Comparison of ENCODE assay signal across 8 cellular contexts in the genomic region with DNA sequence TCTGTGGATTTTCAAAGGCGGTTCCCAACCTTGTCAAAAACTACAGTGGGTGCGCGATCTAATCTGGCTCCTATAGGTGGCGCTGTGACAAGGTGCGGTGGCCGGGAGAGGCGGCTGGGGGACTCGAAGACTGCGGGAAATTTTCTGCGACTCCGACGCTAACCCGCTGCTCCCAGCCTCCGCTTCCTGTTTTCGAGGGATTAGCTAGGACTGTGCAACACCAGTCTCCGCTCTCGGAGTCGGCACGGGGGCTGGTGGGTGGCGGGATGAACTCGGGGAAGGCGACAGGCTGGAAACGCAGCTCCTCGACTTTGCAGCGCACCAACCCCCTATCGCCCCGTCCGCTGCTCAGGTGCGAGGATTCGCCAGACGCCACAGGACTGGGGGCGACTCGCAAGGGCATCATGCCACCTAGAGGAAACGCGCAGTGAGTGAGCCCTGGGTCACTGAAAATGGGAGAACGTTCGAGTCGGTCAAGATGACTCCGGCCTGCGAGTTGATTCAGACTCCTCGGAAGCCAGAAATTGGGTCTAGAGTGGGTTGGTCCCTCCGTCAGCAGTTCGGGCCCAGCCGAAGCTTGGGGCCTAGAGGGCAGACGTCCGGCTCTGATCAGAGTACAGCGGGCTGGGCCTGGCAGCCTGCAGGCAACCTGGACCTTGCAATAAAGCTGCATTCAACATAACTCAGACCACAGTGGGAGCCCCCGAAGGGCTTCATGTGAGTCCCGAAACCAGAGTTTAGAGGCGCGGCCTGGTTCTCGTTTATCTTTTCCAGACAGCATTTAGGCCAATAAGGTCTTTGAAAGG. TPM values are rescaled to one million over a fixed set of nuclear protein-coding genes. Genes with fewer than 3 reads are reported as not detected.
A peak's percentile ranks its signal among the peaks of the same experiment; 100 is the strongest.
DNase-seq lines count a peak whose midpoint lies in the region; ATAC-seq and TF ChIP-seq lines count a peak whose summit lies in the region.

No MANE protein-coding gene starts in this region.

- 53% methylated on average over 46 of the region's 52 CpGs for WGBS in prostate gland

- H3K4me3 Mint-ChIP-seq in activated CD4-positive, alpha-beta T cell treated with anti-CD3 and anti-CD28 coated beads, Interleukin-2, amount 10 ng/mL, durations not matched to agents 24 days and 14 days = no peak overlapping the region

- intact Hi-C loops in activated CD4-positive, alpha-beta T cell treated with anti-CD3 and anti-CD28 coated beads, Interleukin-2, amount 10 ng/mL, durations not matched to agents 24 days and 14 days (cut with micrococcal nuclease) = loop anchor here (2.0 to 5.0 kb wide), 3 partner anchors 135 to 1556 kb away; partner anchors contain the start of gene NKX2-1
- intact Hi-C loops in prostate gland (cut with DNase I) = no loop called here

- no peak for TF ChIP-seq POLR2A in prostate gland (IDR thresholded peaks at IDR 0.05)

- H3K27ac ChIP-seq in prostate gland = peak overlapping the region in 1 of 2 donors; percentile 30

- H3K27ac Mint-ChIP-seq in activated CD4-positive, alpha-beta T cell treated with anti-CD3 and anti-CD28 coated beads, Interleukin-2, amount 10 ng/mL, durations not matched to agents 24 days and 14 days = peak overlapping the region; percentile 67

- no peaks in the 10 kb centered on the region for H3K4me1 ChIP-seq in prostate gland (replicated peaks)

- ATAC-seq in GM21717 (IDR thresholded peaks at IDR 0.05; ENCODE audit: unreplicated experiment) = no peak

- no peaks in the 10 kb centered on the region for H3K36me3 ChIP-seq in prostate gland

- H3K4me1 Mint-ChIP-seq in activated CD4-positive, alpha-beta T cell treated with anti-CD3 and anti-CD28 coated beads, Interleukin-2, amount 10 ng/mL, durations not matched to agents 24 days and 14 days = peaks cover 7% of the 10 kb centered on the region

- H3K27me3 ChIP-seq in prostate gland (replicated peaks; ENCODE audit: insufficient read depth) = no peaks in the 10 kb centered on the region

- peaks cover 4% of the 10 kb centered on the region for H3K36me3 Mint-ChIP-seq in activated CD4-positive, alpha-beta T cell treated with anti-CD3 and anti-CD28 coated beads, Interleukin-2, amount 10 ng/mL, durations not matched to agents 24 days and 14 days (ENCODE audit: low read depth)

- no peak overlapping the region for H3K4me3 ChIP-seq in epithelial cell of proximal tubule (ENCODE audit: low read depth, low read length)
- no peak overlapping the region for H3K4me3 ChIP-seq in prostate gland

- H3K27me3 Mint-ChIP-seq in activated CD4-positive, alpha-beta T cell treated with anti-CD3 and anti-CD28 coated beads, Interleukin-2, amount 10 ng/mL, durations not matched to agents 24 days and 14 days = peaks cover 84% of the 10 kb centered on the region

- TF ChIP-seq CTCF in epithelial cell of proximal tubule (conservative IDR thresholded peaks at IDR 0.05; ENCODE audit: low read depth, low read length) (peak; percentile 53), prostate gland (IDR thresholded peaks at IDR 0.05) (peak in 3 of 4 experiments; percentile 19 to 28 (median 20))

- no peaks in the 10 kb centered on the region for H3K9me3 ChIP-seq in prostate gland

- peaks cover 5% of the 10 kb centered on the region for H3K9me3 Mint-ChIP-seq in activated CD4-positive, alpha-beta T cell treated with anti-CD3 and anti-CD28 coated beads, Interleukin-2, amount 10 ng/mL, durations not matched to agents 24 days and 14 days

- DNase-seq in activated CD4-positive, alpha-beta T cell treated with anti-CD3 and anti-CD28 coated beads, Interleukin-2, amount 10 ng/mL, durations not matched to agents 24 days and 14 days = peak; percentile 59
- DNase-seq in activated CD4-positive, alpha-beta T cell treated with anti-CD3 and anti-CD28 coated beads, Interleukin-2, amount 50 U/mL, for 1 hour = no peak
- DNase-seq in NCI-H69 (lab: John Stamatoyannopoulos, UW) (peak; percentile 86), epithelial cell of proximal tubule (ENCODE audit: low read depth) (no peak), prostate gland (ENCODE audit: low spot score) (no peak), cortex of kidney (lab: John Stamatoyannopoulos, UW) (no peak), T1000 (lab: John Stamatoyannopoulos, UW) (no peak)

RNA-seq across cellular contexts. Expression of gene PAX9, which starts 5.5 kb away (rescaled TPM):
- not detected in 2 replicates for total RNA-seq in activated CD4-positive, alpha-beta T cell treated with anti-CD3 and anti-CD28 coated beads, Interleukin-2, amount 10 ng/mL, durations not matched to agents 24 days and 14 days
- total RNA-seq in epithelial cell of proximal tubule (0.12 TPM in 1 of 2 replicates, not detected in the other), prostate gland (10 to 100 TPM in 1 of 2 donors, 1 to 10 TPM in 1; 4.9 to 11.1 TPM)

Comparison
In these comparisons a context has a peak if more than half of its experiments do, and no peak if none do; other contexts are left out.
1. DNase-seq: peak in activated CD4-positive, alpha-beta T cell treated with anti-CD3 and anti-CD28 coated beads, Interleukin-2, amount 10 ng/mL, durations not matched to agents 24 days and 14 days (single experiment) and NCI-H69 (single experiment); none in activated CD4-positive, alpha-beta T cell treated with anti-CD3 and anti-CD28 coated beads, Interleukin-2, amount 50 U/mL, for 1 hour (single experiment), epithelial cell of proximal tubule (single experiment), prostate gland (single experiment), cortex of kidney (single experiment) and T1000 (single experiment).